In the genomic region with DNA sequence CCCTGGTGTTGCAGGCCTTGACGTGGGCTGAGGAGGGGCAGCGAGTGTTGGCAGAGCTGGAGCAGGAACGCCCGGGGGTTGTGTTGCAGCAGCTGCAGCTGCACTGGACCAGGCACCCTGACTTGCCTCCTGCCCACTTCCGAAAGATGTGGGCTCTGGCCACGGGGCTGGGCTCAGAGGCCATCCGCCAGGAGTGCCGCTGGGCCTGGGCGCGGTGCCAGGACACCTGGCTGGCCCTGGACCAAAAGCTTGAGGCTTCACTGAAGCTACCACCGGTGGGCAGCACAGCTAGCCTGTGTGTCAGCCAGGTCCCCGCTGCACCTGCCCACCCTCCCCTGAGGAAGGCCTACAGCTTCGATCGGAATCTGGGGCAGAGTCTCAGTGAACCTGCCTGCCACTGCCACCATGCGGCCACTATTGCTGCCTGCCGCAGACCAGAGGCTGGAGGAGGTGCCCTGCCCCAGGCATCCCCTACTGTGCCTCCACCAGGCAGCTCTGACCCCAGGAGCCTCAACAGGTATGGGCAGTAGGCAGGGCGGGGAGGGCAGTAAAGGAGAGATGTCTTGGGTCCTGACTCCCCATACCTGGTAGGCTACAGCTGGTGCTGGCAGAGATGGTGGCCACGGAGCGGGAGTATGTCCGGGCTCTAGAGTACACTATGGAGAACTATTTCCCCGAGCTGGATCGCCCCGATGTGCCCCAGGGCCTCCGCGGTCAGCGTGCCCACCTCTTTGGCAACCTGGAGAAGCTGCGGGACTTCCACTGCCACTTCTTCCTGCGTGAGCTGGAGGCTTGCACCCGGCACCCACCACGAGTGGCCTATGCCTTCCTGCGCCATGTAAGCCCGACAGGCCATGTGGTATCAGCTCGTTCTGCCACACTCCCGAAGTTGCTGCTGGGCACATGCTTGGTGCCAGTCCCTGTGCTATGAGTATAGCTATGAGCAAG, we compare ENCODE assay signal across 8 cellular contexts. TPM values are rescaled to one million over a fixed set of nuclear protein-coding genes. Genes with fewer than 3 reads are reported as not detected.
A peak's percentile ranks its signal among the peaks of the same experiment; 100 is the strongest.
DNase-seq lines count a peak whose midpoint lies in the region; ATAC-seq and TF ChIP-seq lines count a peak whose summit lies in the region.

No MANE protein-coding gene starts in this region.

- intact Hi-C loops in Right ventricle myocardium inferior (cut with DNase I) (loop anchor here (10.0 kb wide), 1 partner anchor 310 kb away; no protein-coding TSS in a partner anchor), cardiac septum (cut with DNase I) (no loop called here), thyroid gland (cut with DNase I) (no loop called here)

- no peak overlapping the region for H3K4me3 ChIP-seq in thyroid gland (replicated peaks in 1 of 3)
- no peak overlapping the region for H3K4me3 ChIP-seq in effector memory CD4-positive, alpha-beta T cell (ENCODE audit: insufficient read depth, low read depth, low read length, poor library complexity, severe bottlenecking)

- no peak for TF ChIP-seq POLR2A in thyroid gland (IDR thresholded peaks at IDR 0.05)

- 42 to 85% methylated on average over 9 to 12 of the region's 34 CpGs for WGBS in thyroid gland, 2 donors

- H3K4me1 ChIP-seq in thyroid gland, result peaks cover 5 to 8% of the 10 kb centered on the region in 2 donors
- no peaks in the 10 kb centered on the region for H3K4me1 ChIP-seq in effector memory CD4-positive, alpha-beta T cell (ENCODE audit: control insufficient read depth, insufficient read depth, low read length, poor library complexity, severe bottlenecking)

- no peaks in the 10 kb centered on the region for H3K36me3 ChIP-seq in thyroid gland
- H3K36me3 ChIP-seq in effector memory CD4-positive, alpha-beta T cell (ENCODE audit: control insufficient read depth, insufficient read depth, low read length), result no peaks in the 10 kb centered on the region

- H3K27ac ChIP-seq in thyroid gland, result no peak overlapping the region
- no peak overlapping the region for H3K27ac ChIP-seq in effector memory CD4-positive, alpha-beta T cell (ENCODE audit: insufficient read depth, low read length, poor library complexity, severe bottlenecking)

- ATAC-seq in Right ventricle myocardium inferior, result peak; percentile 30
- no peak for ATAC-seq in GM19351 (IDR thresholded peaks at IDR 0.05; ENCODE audit: unreplicated experiment)

- DNase-seq in Right ventricle myocardium inferior (ENCODE audit: missing footprints), result no peak
- no peak for DNase-seq in cardiac septum (ENCODE audit: low spot score)
- DNase-seq in SW480 (ENCODE audit: low spot score), result peak; percentile 74
- peak; percentile 66 for DNase-seq in hepatic stellate cell (ENCODE audit: low spot score)
- peak; percentile 88 to 91 for DNase-seq in thyroid gland
- no peak for DNase-seq in effector memory CD4-positive, alpha-beta T cell
- DNase-seq in foreskin melanocyte, result no peak

- no peaks in the 10 kb centered on the region for H3K9me3 ChIP-seq in thyroid gland
- no peaks in the 10 kb centered on the region for H3K9me3 ChIP-seq in effector memory CD4-positive, alpha-beta T cell (ENCODE audit: control insufficient read depth, low read length)

- no peaks in the 10 kb centered on the region for H3K27me3 ChIP-seq in thyroid gland
- no peaks in the 10 kb centered on the region for H3K27me3 ChIP-seq in effector memory CD4-positive, alpha-beta T cell (replicated peaks; ENCODE audit: control insufficient read depth, insufficient read depth, low read length, poor library complexity, severe bottlenecking)

- TF ChIP-seq CTCF in thyroid gland (IDR thresholded peaks at IDR 0.05), result peak; percentile 20 to 68 (median 48)

RNA-seq across cellular contexts. Expression of gene PLEKHG4, which starts 5.6 kb away (rescaled TPM):
- total RNA-seq in Right ventricle myocardium inferior (1.1 TPM), cardiac septum (0.70 TPM), thyroid gland (10 to 100 TPM in 2 of 4 donors, 1 to 10 TPM in 2; 8.2 to 11.7 (median 9.5) TPM)

RNA-seq across cellular contexts. Expression of gene SLC9A5, which starts 36.2 kb away (rescaled TPM):
- total RNA-seq in Right ventricle myocardium inferior (0.84 TPM), cardiac septum (1.1 TPM), thyroid gland (1 to 10 TPM in 2 of 4 donors, under 1 TPM in 2; 0.56 to 3.0 (median 1.1) TPM)

RNA-seq across cellular contexts. Expression of gene FHOD1, which starts 37.7 kb away (rescaled TPM):
- total RNA-seq in Right ventricle myocardium inferior, result 15.3 TPM
- total RNA-seq in cardiac septum, result 33.4 TPM
- 10 to 100 TPM; 17.9 to 26.4 (median 24.3) TPM for total RNA-seq in thyroid gland

RNA-seq across cellular contexts. Expression of gene KCTD19, which starts 41.6 kb away (rescaled TPM):
- total RNA-seq in Right ventricle myocardium inferior (not detected), cardiac septum (not detected), thyroid gland (1 to 10 TPM in 1 of 4 donors, not detected in 3; 2.6 TPM)

RNA-seq across cellular contexts. Expression of gene LRRC36, which starts 41.6 kb away (rescaled TPM):
- total RNA-seq in Right ventricle myocardium inferior, result not detected
- total RNA-seq in cardiac septum, result not detected
- total RNA-seq in thyroid gland, result under 1 TPM in 1 of 4 donors, not detected in 3; 0.22 TPM

Comparison
In these comparisons a context has a peak if more than half of its experiments do, and no peak if none do; other contexts are left out.
1. DNase-seq: peak in SW480 (single experiment), hepatic stellate cell (single experiment) and thyroid gland (2 of 2); none in Right ventricle myocardium inferior (single experiment), cardiac septum (single experiment), effector memory CD4-positive, alpha-beta T cell (0 of 3) and foreskin melanocyte (single experiment).